ENCODE assay signal across 1 cellular context in genomic region chr14:73786632-73786941, GRCh38.
A peak's percentile ranks its signal among the peaks of the same experiment; 100 is the strongest.
TF ChIP-seq lines count a peak whose summit lies in the region.

No MANE protein-coding gene starts in this region.

TF ChIP-seq in HEK293, 187 proteins besides CTCF, POLR2A, EP300 and RAD21 (continued from another document):
- TF ChIP-seq, protein P1, sequence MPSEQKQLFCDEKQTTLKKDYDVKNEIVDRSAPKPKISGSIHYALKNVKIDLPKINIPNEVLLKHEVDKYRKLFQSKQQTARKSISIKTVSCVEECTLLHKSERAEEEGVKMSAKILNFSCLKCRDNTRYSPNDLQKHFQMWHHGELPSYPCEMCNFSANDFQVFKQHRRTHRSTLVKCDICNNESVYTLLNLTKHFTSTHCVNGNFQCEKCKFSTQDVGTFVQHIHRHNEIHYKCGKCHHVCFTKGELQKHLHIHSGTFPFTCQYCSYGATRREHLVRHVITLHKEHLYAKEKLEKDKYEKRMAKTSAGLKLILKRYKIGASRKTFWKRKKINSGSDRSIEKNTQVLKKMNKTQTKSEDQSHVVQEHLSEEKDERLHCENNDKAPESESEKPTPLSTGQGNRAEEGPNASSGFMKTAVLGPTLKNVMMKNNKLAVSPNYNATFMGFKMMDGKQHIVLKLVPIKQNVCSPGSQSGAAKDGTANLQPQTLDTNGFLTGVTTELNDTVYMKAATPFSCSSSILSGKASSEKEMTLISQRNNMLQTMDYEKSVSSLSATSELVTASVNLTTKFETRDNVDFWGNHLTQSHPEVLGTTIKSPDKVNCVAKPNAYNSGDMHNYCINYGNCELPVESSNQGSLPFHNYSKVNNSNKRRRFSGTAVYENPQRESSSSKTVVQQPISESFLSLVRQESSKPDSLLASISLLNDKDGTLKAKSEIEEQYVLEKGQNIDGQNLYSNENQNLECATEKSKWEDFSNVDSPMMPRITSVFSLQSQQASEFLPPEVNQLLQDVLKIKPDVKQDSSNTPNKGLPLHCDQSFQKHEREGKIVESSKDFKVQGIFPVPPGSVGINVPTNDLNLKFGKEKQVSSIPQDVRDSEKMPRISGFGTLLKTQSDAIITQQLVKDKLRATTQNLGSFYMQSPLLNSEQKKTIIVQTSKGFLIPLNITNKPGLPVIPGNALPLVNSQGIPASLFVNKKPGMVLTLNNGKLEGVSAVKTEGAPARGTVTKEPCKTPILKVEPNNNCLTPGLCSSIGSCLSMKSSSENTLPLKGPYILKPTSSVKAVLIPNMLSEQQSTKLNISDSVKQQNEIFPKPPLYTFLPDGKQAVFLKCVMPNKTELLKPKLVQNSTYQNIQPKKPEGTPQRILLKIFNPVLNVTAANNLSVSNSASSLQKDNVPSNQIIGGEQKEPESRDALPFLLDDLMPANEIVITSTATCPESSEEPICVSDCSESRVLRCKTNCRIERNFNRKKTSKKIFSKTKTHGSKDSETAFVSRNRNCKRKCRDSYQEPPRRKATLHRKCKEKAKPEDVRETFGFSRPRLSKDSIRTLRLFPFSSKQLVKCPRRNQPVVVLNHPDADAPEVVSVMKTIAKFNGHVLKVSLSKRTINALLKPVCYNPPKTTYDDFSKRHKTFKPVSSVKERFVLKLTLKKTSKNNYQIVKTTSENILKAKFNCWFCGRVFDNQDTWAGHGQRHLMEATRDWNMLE (tag by site-specific recombination; conservative IDR thresholded peaks at IDR 0.05; ENCODE audit: low read depth) = no peak
- TF ChIP-seq, protein P2, sequence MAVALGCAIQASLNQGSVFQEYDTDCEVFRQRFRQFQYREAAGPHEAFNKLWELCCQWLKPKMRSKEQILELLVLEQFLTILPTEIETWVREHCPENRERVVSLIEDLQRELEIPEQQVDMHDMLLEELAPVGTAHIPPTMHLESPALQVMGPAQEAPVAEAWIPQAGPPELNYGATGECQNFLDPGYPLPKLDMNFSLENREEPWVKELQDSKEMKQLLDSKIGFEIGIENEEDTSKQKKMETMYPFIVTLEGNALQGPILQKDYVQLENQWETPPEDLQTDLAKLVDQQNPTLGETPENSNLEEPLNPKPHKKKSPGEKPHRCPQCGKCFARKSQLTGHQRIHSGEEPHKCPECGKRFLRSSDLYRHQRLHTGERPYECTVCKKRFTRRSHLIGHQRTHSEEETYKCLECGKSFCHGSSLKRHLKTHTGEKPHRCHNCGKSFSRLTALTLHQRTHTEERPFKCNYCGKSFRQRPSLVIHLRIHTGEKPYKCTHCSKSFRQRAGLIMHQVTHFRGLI (tag by site-specific recombination; IDR thresholded peaks at IDR 0.05) = peak; percentile 55; the same call in 1 of the 2 replicates
- no peak for TF ChIP-seq ZNF610 (tag by site-specific recombination; IDR thresholded peaks at IDR 0.05; ENCODE audit: borderline replicate concordance)
- no peak for TF ChIP-seq ZNF544 (tag by site-specific recombination; IDR thresholded peaks at IDR 0.05)
- TF ChIP-seq ZFP37 (tag by site-specific recombination; IDR thresholded peaks at IDR 0.05) = no peak
- no peak for TF ChIP-seq ZNF423 (tag by site-specific recombination; IDR thresholded peaks at IDR 0.05)
- TF ChIP-seq GLI4 (tag by site-specific recombination; IDR thresholded peaks at IDR 0.05) = no peak
- TF ChIP-seq, protein P3, sequence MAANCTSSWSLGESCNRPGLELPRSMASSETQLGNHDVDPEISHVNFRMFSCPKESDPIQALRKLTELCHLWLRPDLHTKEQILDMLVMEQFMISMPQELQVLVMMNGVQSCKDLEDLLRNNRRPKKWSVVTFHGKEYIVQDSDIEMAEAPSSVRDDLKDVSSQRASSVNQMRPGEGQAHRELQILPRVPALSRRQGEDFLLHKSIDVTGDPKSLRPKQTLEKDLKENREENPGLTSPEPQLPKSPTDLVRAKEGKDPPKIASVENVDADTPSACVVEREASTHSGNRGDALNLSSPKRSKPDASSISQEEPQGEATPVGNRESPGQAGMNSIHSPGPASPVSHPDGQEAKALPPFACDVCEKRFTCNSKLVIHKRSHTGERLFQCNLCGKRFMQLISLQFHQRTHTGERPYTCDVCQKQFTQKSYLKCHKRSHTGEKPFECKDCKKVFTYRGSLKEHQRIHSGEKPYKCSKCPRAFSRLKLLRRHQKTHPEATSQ (tag by site-specific recombination; IDR thresholded peaks at IDR 0.05) = no peak
- no peak for TF ChIP-seq ZNF311 (tag by site-specific recombination; IDR thresholded peaks at IDR 0.05; ENCODE audit: borderline replicate concordance)
- peak; percentile 34; the same call in 1 of the 2 replicates for TF ChIP-seq PATZ1 (tag by site-specific recombination; IDR thresholded peaks at IDR 0.05)
- peak; percentile 79 for TF ChIP-seq MYNN (tag by site-specific recombination; IDR thresholded peaks at IDR 0.05; ENCODE audit: borderline replicate concordance)
- peak; percentile 44; the same call in 1 of the 2 replicates for TF ChIP-seq TCF7L2 (IDR thresholded peaks at IDR 0.05; ENCODE audit: borderline replicate concordance, low read depth, low read length)
- no peak for TF ChIP-seq SCRT2 (tag by site-specific recombination; IDR thresholded peaks at IDR 0.05)
- TF ChIP-seq ZNF707 (tag by site-specific recombination; IDR thresholded peaks at IDR 0.05) = no peak
- TF ChIP-seq ZNF341 (tag by site-specific recombination; IDR thresholded peaks at IDR 0.05; ENCODE audit: low read depth) = no peak
- TF ChIP-seq ZBTB48 (tag by site-specific recombination; IDR thresholded peaks at IDR 0.05) = peak; percentile 40; the same call in 1 of the 2 replicates
- no peak for TF ChIP-seq ZNF510 (tag by site-specific recombination; IDR thresholded peaks at IDR 0.05; ENCODE audit: insufficient replicate concordance)
- TF ChIP-seq ZNF324 (tag by site-specific recombination; IDR thresholded peaks at IDR 0.05) = no peak
- TF ChIP-seq ZNF24 (tag by site-specific recombination; IDR thresholded peaks at IDR 0.05) = no peak
- no peak for TF ChIP-seq ZNF19 (tag by site-specific recombination; IDR thresholded peaks at IDR 0.05; ENCODE audit: low read depth)
- no peak for TF ChIP-seq ZNF174 (tag by site-specific recombination; IDR thresholded peaks at IDR 0.05)
- 0 out of 2 replicates have a peak, but pooled peaks have one; percentile 8 for TF ChIP-seq PRDM10 (tag by site-specific recombination; IDR thresholded peaks at IDR 0.05)
